30 cellular contexts compared by ENCODE assay signal in the genomic region with DNA sequence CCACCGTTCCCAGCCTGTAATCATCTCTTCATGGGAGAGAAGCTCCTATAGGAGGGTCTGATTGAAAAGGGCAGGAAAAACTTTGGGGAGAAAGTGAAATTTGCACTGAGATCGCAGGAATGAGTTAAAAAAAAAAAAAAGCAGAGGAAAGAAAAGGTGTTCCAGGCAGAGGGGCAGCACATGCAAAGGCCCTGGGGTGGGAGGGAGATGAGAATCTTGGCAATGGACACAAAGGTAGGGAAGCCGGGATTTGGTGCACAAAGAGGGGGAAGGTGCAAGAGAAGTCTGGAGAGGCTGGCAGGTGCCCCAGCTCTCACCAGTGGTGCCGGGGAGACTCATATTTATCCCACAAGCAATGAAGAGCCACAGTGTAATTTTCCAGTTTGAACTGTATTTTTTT. TPM values are rescaled to one million over a fixed set of nuclear protein-coding genes. Genes with fewer than 3 reads are reported as not detected.
DNase-seq lines count a peak whose midpoint lies in the region; ATAC-seq, FAIRE-seq and TF ChIP-seq lines count a peak whose summit lies in the region.
"Had no signal": no experiment of that assay in that cellular context is flagged by ENCODE, and none has a peak within 500 bp of the region (broad histone marks: within the 10 kb centered on the region; RNA-seq: fewer than 3 reads in every experiment).

No MANE protein-coding gene starts in this region.

- POLR2A ChIA-PET in K562 (lab: Yijun Ruan, JAX) = interaction anchor here (0.7 to 3.5 kb wide), 2 partner anchors 10 to 20 kb away, joined by 3 to 13 read pairs; no protein-coding TSS in a partner anchor

- no peak for TF ChIP-seq EP300 in K562 (IDR thresholded peaks at IDR 0.05; ENCODE audit: low read length)
- no peak for TF ChIP-seq EP300 in suprapubic skin (IDR thresholded peaks at IDR 0.05)

- H3K36me3 Mint-ChIP-seq in neural progenitor cell = no peaks in the 10 kb centered on the region
- H3K36me3 Mint-ChIP-seq in endodermal cell (ENCODE audit: low read depth) = no peaks in the 10 kb centered on the region
- H3K36me3 Mint-ChIP-seq: CD14-positive monocyte; CD4-positive, alpha-beta memory T cell; CD4-positive, CD25-positive, alpha-beta regulatory T cell had no signal

- intact Hi-C loops in K562 (cut with micrococcal nuclease) = no loop called here

- WGBS in K562 (ENCODE audit: insufficient coverage, low coverage, missing lambda C conversion rate) = 74% methylated on average over 4 of the region's 4 CpGs
- 77 to 89% methylated on average over 3 to 4 of the region's 4 CpGs for WGBS in endodermal cell (ENCODE audit: insufficient coverage in 1 of 2, insufficient read length in 1 of 2), 2 experiments
- WGBS in suprapubic skin = 78% methylated on average over 4 of the region's 4 CpGs

- no peaks in the 10 kb centered on the region for H3F3A ChIP-seq in neural progenitor cell (ENCODE audit: low read depth)

- TF ChIP-seq CTCF in K562 (IDR thresholded peaks at IDR 0.05 in 2 of 3, conservative IDR thresholded peaks at IDR 0.05 in 1 of 3; ENCODE audit: insufficient read depth in 2 of 3, low read depth in 1 of 3, low read length in 3 of 3) (no peak), neural progenitor cell (IDR thresholded peaks at IDR 0.05) (no peak), endodermal cell (conservative IDR thresholded peaks at IDR 0.05) (no peak), suprapubic skin (IDR thresholded peaks at IDR 0.05) (no peak)

- BruUV-seq in K562 (replicated peaks; lab: Mats Ljungman, UMichigan) = no TSS peak

- H3K4me1 Mint-ChIP-seq in neural progenitor cell = peaks cover 2% of the 10 kb centered on the region
- no peaks in the 10 kb centered on the region for H3K4me1 Mint-ChIP-seq in endodermal cell
- H3K4me1 Mint-ChIP-seq: CD14-positive monocyte; CD4-positive, alpha-beta memory T cell; CD4-positive, CD25-positive, alpha-beta regulatory T cell; CD8-positive, alpha-beta memory T cell had no signal

- no peak overlapping the region for H3K9ac ChIP-seq in K562 (ENCODE audit: insufficient read depth in 1 of 2, low read depth in 2 of 2, low read length in 2 of 2)
- H3K9ac ChIP-seq in neural progenitor cell = no peak overlapping the region
- no peak overlapping the region for H3K9ac ChIP-seq in endodermal cell (ENCODE audit: extremely low read depth, low read length, poor library complexity, severe bottlenecking)
- H3K9ac ChIP-seq: BLaER1 had no signal

- H3K4me2 ChIP-seq in K562 (ENCODE audit: insufficient read depth, low read length) = no peak overlapping the region
- no peak overlapping the region for H3K4me2 ChIP-seq in neural progenitor cell
- H3K4me2 ChIP-seq: BLaER1 had no signal

- H3K4me1 ChIP-seq in K562 (replicated peaks in 1 of 2; ENCODE audit: control insufficient read depth in 2 of 2, insufficient read depth in 2 of 2, low read length in 2 of 2) (peaks cover 2 to 4% of the 10 kb centered on the region in 2 experiments; a peak in 3 of 5 replicates), neural progenitor cell (no peaks in the 10 kb centered on the region), endodermal cell (ENCODE audit: control insufficient read depth, insufficient read depth, low read length) (no peaks in the 10 kb centered on the region), suprapubic skin (no peaks in the 10 kb centered on the region)
- H3K4me1 ChIP-seq: BE2C had no signal

- H3K79me2 ChIP-seq in K562 (ENCODE audit: control insufficient read depth, insufficient read depth, low read length) (no peaks in the 10 kb centered on the region), neural progenitor cell (ENCODE audit: low read depth) (no peaks in the 10 kb centered on the region)

- H3K36me3 ChIP-seq in K562 (ENCODE audit: control insufficient read depth, insufficient read depth, low read length) (no peaks in the 10 kb centered on the region), neural progenitor cell (no peaks in the 10 kb centered on the region), endodermal cell (ENCODE audit: control insufficient read depth, insufficient read depth, low read length) (no peaks in the 10 kb centered on the region), suprapubic skin (no peaks in the 10 kb centered on the region)
- H3K36me3 ChIP-seq: BE2C, BLaER1 had no signal

- DNase-seq in K562 (ENCODE audit: extremely low read depth in 1 of 4, low spot score in 3 of 4) (no peak), neural progenitor cell (ENCODE audit: low spot score) (no peak), endodermal cell (no peak), suprapubic skin (ENCODE audit: low spot score in 2 of 2) (no peak)
- DNase-seq: 8988T; ACHN; BE2C; C1 segment of cervical spinal cord; CD4-positive, alpha-beta memory T cell; CD4-positive, CD25-positive, alpha-beta regulatory T cell; CD8-positive, alpha-beta memory T cell; COR-L47; DMS 273 treated with DMSO at 0.1 percent for 48 hours; DMS153; DMS53; DMS79; DND-41; EL; GDM1 had no signal

- H3K27ac ChIP-seq in K562 (ENCODE audit: extremely low read depth, low read depth, low read length) (no peak overlapping the region), neural progenitor cell (no peak overlapping the region), endodermal cell (ENCODE audit: low read depth, low read length) (no peak overlapping the region), suprapubic skin (no peak overlapping the region)
- H3K27ac ChIP-seq: BLaER1 had no signal

- TF ChIP-seq POLR2A in K562 (conservative IDR thresholded peaks at IDR 0.05) = no peak
- no peak for TF ChIP-seq POLR2A in suprapubic skin (IDR thresholded peaks at IDR 0.05)

- H3K27ac Mint-ChIP-seq in neural progenitor cell = peak overlapping the region; percentile 81
- no peak overlapping the region for H3K27ac Mint-ChIP-seq in endodermal cell
- H3K27ac Mint-ChIP-seq: CD4-positive, alpha-beta memory T cell; CD4-positive, CD25-positive, alpha-beta regulatory T cell; CD8-positive, alpha-beta memory T cell had no signal

- no peak overlapping the region for H2AFZ ChIP-seq in K562 (ENCODE audit: low read depth, low read length)
- no peak overlapping the region for H2AFZ ChIP-seq in neural progenitor cell (replicated peaks)

- H3K4me3 ChIP-seq in K562 (no peak overlapping the region), neural progenitor cell (no peak overlapping the region), endodermal cell (ENCODE audit: low read length) (no peak overlapping the region), suprapubic skin (no peak overlapping the region)
- H3K4me3 ChIP-seq: BLaER1, GM12878 had no signal

- H3K4me3 Mint-ChIP-seq in neural progenitor cell = no peak overlapping the region
- no peak overlapping the region for H3K4me3 Mint-ChIP-seq in endodermal cell
- H3K4me3 Mint-ChIP-seq: CD14-positive monocyte; CD4-positive, CD25-positive, alpha-beta regulatory T cell; CD8-positive, alpha-beta memory T cell had no signal

- ATAC-seq in K562 (no peak), HG03135 (IDR thresholded peaks at IDR 0.05; ENCODE audit: unreplicated experiment) (no peak)
- ATAC-seq: GM12878 had no signal

- FAIRE-seq in K562 (lab: Jason Lieb, UNC) = no peak
- FAIRE-seq: A204.1, GM12878, GM12892, GM18507 had no signal

- H3K27me3 Mint-ChIP-seq in neural progenitor cell (ENCODE audit: insufficient read depth, low read depth) (peaks cover 10% of the 10 kb centered on the region), endodermal cell (ENCODE audit: insufficient read depth) (peaks cover 34% of the 10 kb centered on the region)

- CTCF ChIA-PET in K562 (lab: Yijun Ruan, JAX; ENCODE audit: low intra/inter-chr PET ratio) = no interaction called here

- TF ChIP-seq RAD21 in K562 (CRISPR knock-in tag; conservative IDR thresholded peaks at IDR 0.05 in 1 of 2, IDR thresholded peaks at IDR 0.05 in 1 of 2) = no peak

- no peaks in the 10 kb centered on the region for H3K9me3 Mint-ChIP-seq in neural progenitor cell
- H3K9me3 Mint-ChIP-seq in endodermal cell = no peaks in the 10 kb centered on the region

- H3K9me1 ChIP-seq in K562 (ENCODE audit: control insufficient read depth, insufficient read depth, low read length) = no peaks in the 10 kb centered on the region

- in situ Hi-C loops in K562 (cut with MboI) = no loop called here

- no peaks in the 10 kb centered on the region for H3K9me3 ChIP-seq in K562 (replicated peaks; ENCODE audit: control insufficient read depth, insufficient read depth, low read depth, low read length)
- H3K9me3 ChIP-seq in neural progenitor cell (ENCODE audit: low read depth) = no peaks in the 10 kb centered on the region
- no peaks in the 10 kb centered on the region for H3K9me3 ChIP-seq in endodermal cell (ENCODE audit: control insufficient read depth, low read length)
- H3K9me3 ChIP-seq in suprapubic skin = no peaks in the 10 kb centered on the region
- H3K9me3 ChIP-seq: BE2C, BLaER1 had no signal

- H3K27me3 ChIP-seq in K562 (ENCODE audit: control insufficient read depth in 2 of 2, insufficient read depth in 2 of 2, low read length in 2 of 2) (no peaks in the 10 kb centered on the region), neural progenitor cell (peaks cover 4% of the 10 kb centered on the region), endodermal cell (ENCODE audit: control insufficient read depth, insufficient read depth, low read length, poor library complexity, severe bottlenecking) (no peaks in the 10 kb centered on the region), suprapubic skin (peaks cover 25% of the 10 kb centered on the region)
- H3K27me3 ChIP-seq: BLaER1 had no signal

- H4K20me1 ChIP-seq in K562 (replicated peaks; ENCODE audit: control insufficient read depth, insufficient read depth, low read length) (no peaks in the 10 kb centered on the region), neural progenitor cell (ENCODE audit: low read depth) (no peaks in the 10 kb centered on the region)
- H4K20me1 ChIP-seq: BLaER1 had no signal

RNA-seq across cellular contexts. Expression of gene GPR32, which starts 16.4 kb away (rescaled TPM):
- not detected in 2 replicates for total RNA-seq in K562 (2011; cell fraction: chromatin; rRNA removed; ENCODE audit: low replicate concordance)
- total RNA-seq in K562 (2011; cell fraction: nucleolus; rRNA removed) = not detected in 2 replicates
- total RNA-seq in K562 (2011; cell fraction: nucleoplasm; rRNA removed) = not detected in 2 replicates
- not detected in 2 replicates for total RNA-seq in K562 (2014; rRNA removed)
- total RNA-seq in K562 (2014; rRNA removed; fragmentation: Illumina TruSeq; extraction: Trizol) = not detected in 2 replicates
- not detected in 2 replicates for total RNA-seq in K562 (2015; rRNA removed; fragmentation: Illumina TruSeq; extraction: Trizol)
- total RNA-seq in K562 (2021) = 0.18 TPM in 1 of 2 replicates, not detected in the other
- polyA plus RNA-seq in K562 (2011; rRNA removed) = not detected in 2 replicates
- polyA plus RNA-seq in K562 (2011; cell fraction: cytosol; rRNA removed) = not detected in 2 replicates
- polyA plus RNA-seq in K562 (2011; cell fraction: nucleus; rRNA removed) = not detected in 2 replicates
- 0.07 and 0.12 TPM in 2 replicates for polyA plus RNA-seq in K562 (2012)
- not detected in 2 replicates for polyA plus RNA-seq in K562 (2014; fragmentation: Illumina TruSeq; extraction: Trizol)
- not detected for polyA plus RNA-seq in K562 (2014; fragmentation: Nextera tagmentation; extraction: Ambion mirVana)
- polyA plus RNA-seq in K562 (2014; rRNA removed) = not detected in 2 replicates
- not detected in 2 replicates for polyA minus RNA-seq in K562 (2011; rRNA and poly(A)+ RNA removed)
- not detected in 2 replicates for polyA minus RNA-seq in K562 (2011; cell fraction: cytosol; rRNA and poly(A)+ RNA removed)
- polyA minus RNA-seq in K562 (2011; cell fraction: nucleus; rRNA and poly(A)+ RNA removed) = not detected in 2 replicates
- not detected in 2 replicates for total RNA-seq in neural progenitor cell (ENCODE audit: low replicate concordance)
- not detected for total RNA-seq in endodermal cell
- not detected for polyA plus RNA-seq in endodermal cell (2013, experiment 1 of 2)
- polyA plus RNA-seq in endodermal cell (2013, experiment 2 of 2) = not detected
- total RNA-seq in suprapubic skin = not detected
- total RNA-seq: A673; CD4-positive, alpha-beta memory T cell; CD4-positive, CD25-positive, alpha-beta regulatory T cell; CD8-positive, alpha-beta memory T cell; Daoy; G401; GM12878 had no signal
- polyA plus RNA-seq: AG04450; CD14-positive monocyte; CD4-positive, alpha-beta memory T cell; CD4-positive, CD25-positive, alpha-beta regulatory T cell; CD8-positive, alpha-beta memory T cell; GM12878 had no signal

RNA-seq across cellular contexts. Expression of gene CLEC11A, which starts 30.7 kb away (rescaled TPM):
- total RNA-seq in K562 (2011; cell fraction: chromatin; rRNA removed; ENCODE audit: low replicate concordance) = 0.69 and 6.7 TPM in 2 replicates
- 14.3 and 15.2 TPM in 2 replicates for total RNA-seq in K562 (2011; cell fraction: nucleolus; rRNA removed)
- 7.3 and 8.3 TPM in 2 replicates for total RNA-seq in K562 (2011; cell fraction: nucleoplasm; rRNA removed)
- total RNA-seq in K562 (2014; rRNA removed) (32.7 and 34.8 TPM in 2 replicates), K562 (2014; rRNA removed; fragmentation: Illumina TruSeq; extraction: Trizol) (2.5 and 2.7 TPM in 2 replicates), K562 (2015; rRNA removed; fragmentation: Illumina TruSeq; extraction: Trizol) (16.1 and 16.7 TPM in 2 replicates), K562 (2021) (31.3 and 31.4 TPM in 2 replicates), neural progenitor cell (ENCODE audit: low replicate concordance) (0.09 and 3.4 TPM in 2 replicates), endodermal cell (1 to 10 TPM; 4.0 to 6.2 TPM), suprapubic skin (10 to 100 TPM in 1 of 4 donors, 1 to 10 TPM in 3; 5.8 to 14.1 (median 7.7) TPM)
- polyA plus RNA-seq in K562 (2011; rRNA removed) (3.0 and 17.4 TPM in 2 replicates), K562 (2014; fragmentation: Illumina TruSeq; extraction: Trizol) (3.4 and 8.3 TPM in 2 replicates), K562 (2014; fragmentation: Nextera tagmentation; extraction: Ambion mirVana) (under 1 TPM; 0.39 to 0.46 TPM), K562 (2014; rRNA removed) (31.8 and 43.9 TPM in 2 replicates)
- polyA plus RNA-seq in K562 (2011; cell fraction: cytosol; rRNA removed) = 26.3 and 38.6 TPM in 2 replicates
- 42.7 and 43.1 TPM in 2 replicates for polyA plus RNA-seq in K562 (2011; cell fraction: nucleus; rRNA removed)
- 32.9 and 74.8 TPM in 2 replicates for polyA plus RNA-seq in K562 (2012)
- 0.49 and 1.0 TPM in 2 replicates for polyA minus RNA-seq in K562 (2011; rRNA and poly(A)+ RNA removed)
- 1.6 and 12.8 TPM in 2 replicates for polyA minus RNA-seq in K562 (2011; cell fraction: cytosol; rRNA and poly(A)+ RNA removed)
- polyA minus RNA-seq in K562 (2011; cell fraction: nucleus; rRNA and poly(A)+ RNA removed) = 5.9 and 7.9 TPM in 2 replicates
- polyA plus RNA-seq in endodermal cell (2013, experiment 1 of 2) = 5.2 TPM
- polyA plus RNA-seq in endodermal cell (2013, experiment 2 of 2) = 4.8 TPM
- total RNA-seq: GM12878 had no signal
- polyA plus RNA-seq: GM12878 had no signal

RNA-seq across cellular contexts. Expression of gene SHANK1, which starts 34.3 kb away (rescaled TPM):
- total RNA-seq in K562 (2011; cell fraction: chromatin; rRNA removed; ENCODE audit: low replicate concordance) = 1.1 and 2.3 TPM in 2 replicates
- 0.53 and 1.3 TPM in 2 replicates for total RNA-seq in K562 (2011; cell fraction: nucleolus; rRNA removed)
- total RNA-seq in K562 (2011; cell fraction: nucleoplasm; rRNA removed) = 1.8 and 2.4 TPM in 2 replicates
- total RNA-seq in K562 (2014; rRNA removed) (0.65 and 0.73 TPM in 2 replicates), K562 (2014; rRNA removed; fragmentation: Illumina TruSeq; extraction: Trizol) (0.29 and 0.55 TPM in 2 replicates), K562 (2015; rRNA removed; fragmentation: Illumina TruSeq; extraction: Trizol) (0.33 and 0.57 TPM in 2 replicates), K562 (2021) (1.3 and 1.8 TPM in 2 replicates), neural progenitor cell (ENCODE audit: low replicate concordance) (1.4 and 2.3 TPM in 2 replicates), endodermal cell (1 to 10 TPM; 1.6 to 1.9 TPM), suprapubic skin (1 to 10 TPM in 1 of 4 donors, under 1 TPM in 1, not detected in 2; 0.42 to 6.6 TPM)
- polyA plus RNA-seq in K562 (2011; rRNA removed) (0.33 and 0.61 TPM in 2 replicates), K562 (2014; fragmentation: Illumina TruSeq; extraction: Trizol) (0.64 and 1.8 TPM in 2 replicates), K562 (2014; fragmentation: Nextera tagmentation; extraction: Ambion mirVana) (not detected), K562 (2014; rRNA removed) (0.52 and 1.6 TPM in 2 replicates)
- polyA plus RNA-seq in K562 (2011; cell fraction: cytosol; rRNA removed) = 0.66 and 2.6 TPM in 2 replicates
- 1.0 and 1.7 TPM in 2 replicates for polyA plus RNA-seq in K562 (2011; cell fraction: nucleus; rRNA removed)
- polyA plus RNA-seq in K562 (2012) = 0.69 and 1.3 TPM in 2 replicates
- 0.18 and 0.42 TPM in 2 replicates for polyA minus RNA-seq in K562 (2011; rRNA and poly(A)+ RNA removed)
- polyA minus RNA-seq in K562 (2011; cell fraction: cytosol; rRNA and poly(A)+ RNA removed) = 0.86 and 1.2 TPM in 2 replicates
- polyA minus RNA-seq in K562 (2011; cell fraction: nucleus; rRNA and poly(A)+ RNA removed) = 0.56 and 1.3 TPM in 2 replicates
- 11.3 TPM for polyA plus RNA-seq in endodermal cell (2013, experiment 1 of 2)
- polyA plus RNA-seq in endodermal cell (2013, experiment 2 of 2) = 9.8 TPM
- total RNA-seq: CD4-positive, alpha-beta memory T cell; CD4-positive, CD25-positive, alpha-beta regulatory T cell; CD8-positive, alpha-beta memory T cell; GM12878 had no signal
- polyA plus RNA-seq: CD14-positive monocyte; CD4-positive, alpha-beta memory T cell; CD4-positive, CD25-positive, alpha-beta regulatory T cell; CD8-positive, alpha-beta memory T cell; GM12878 had no signal

RNA-seq across cellular contexts. Expression of gene ACP4, which starts 36.3 kb away (rescaled TPM):
- not detected in 2 replicates for total RNA-seq in K562 (2011; cell fraction: chromatin; rRNA removed; ENCODE audit: low replicate concordance)
- total RNA-seq in K562 (2011; cell fraction: nucleolus; rRNA removed) = not detected in 2 replicates
- not detected in 2 replicates for total RNA-seq in K562 (2011; cell fraction: nucleoplasm; rRNA removed)
- total RNA-seq in K562 (2014; rRNA removed) (not detected in 2 replicates), K562 (2014; rRNA removed; fragmentation: Illumina TruSeq; extraction: Trizol) (not detected in 2 replicates), K562 (2015; rRNA removed; fragmentation: Illumina TruSeq; extraction: Trizol) (not detected in 2 replicates), K562 (2021) (not detected in 2 replicates), neural progenitor cell (ENCODE audit: low replicate concordance) (not detected in 2 replicates), endodermal cell (not detected), suprapubic skin (under 1 TPM in 2 of 4 donors, not detected in 2; 0.49 to 0.97 TPM)
- polyA plus RNA-seq in K562 (2011; rRNA removed) (not detected in 2 replicates), K562 (2014; fragmentation: Illumina TruSeq; extraction: Trizol) (not detected in 2 replicates), K562 (2014; fragmentation: Nextera tagmentation; extraction: Ambion mirVana) (not detected), K562 (2014; rRNA removed) (not detected in 2 replicates)
- not detected in 2 replicates for polyA plus RNA-seq in K562 (2011; cell fraction: cytosol; rRNA removed)
- polyA plus RNA-seq in K562 (2011; cell fraction: nucleus; rRNA removed) = not detected in 2 replicates
- polyA plus RNA-seq in K562 (2012) = not detected in 2 replicates
- polyA minus RNA-seq in K562 (2011; rRNA and poly(A)+ RNA removed) = not detected in 2 replicates
- polyA minus RNA-seq in K562 (2011; cell fraction: cytosol; rRNA and poly(A)+ RNA removed) = not detected in 2 replicates
- polyA minus RNA-seq in K562 (2011; cell fraction: nucleus; rRNA and poly(A)+ RNA removed) = not detected in 2 replicates
- polyA plus RNA-seq in endodermal cell (2013, experiment 1 of 2) = not detected
- polyA plus RNA-seq in endodermal cell (2013, experiment 2 of 2) = not detected
- total RNA-seq: A673; CD4-positive, alpha-beta memory T cell; CD4-positive, CD25-positive, alpha-beta regulatory T cell; CD8-positive, alpha-beta memory T cell; Daoy; G401; GM12878 had no signal
- polyA plus RNA-seq: AG04450; CD14-positive monocyte; CD4-positive, alpha-beta memory T cell; CD4-positive, CD25-positive, alpha-beta regulatory T cell; CD8-positive, alpha-beta memory T cell; GM12878 had no signal
